ENCODE assay signal across 8 cellular contexts in genomic region chr20:1803216-1804128, GRCh38.
A peak's percentile ranks its signal among the peaks of the same experiment; 100 is the strongest.
DNase-seq lines count a peak whose midpoint lies in the region; TF ChIP-seq lines count a peak whose summit lies in the region.

No MANE protein-coding gene starts in this region.

- DNase-seq in AG09309 (ENCODE audit: low read depth) (no peak), GM19238 (ENCODE audit: insufficient read length, low spot score) (peak; percentile 50), NOMO-1 treated with dmso at 0.1 percent for 144 hours (lab: John Stamatoyannopoulos, UW; ENCODE audit: unreplicated experiment) (peak; percentile 87), brain microvascular endothelial cell (peak; percentile 36), iPS-NIHi11 (ENCODE audit: low spot score) (peak; percentile 74), SJCRH30 (no peak), NCI-H187 (lab: John Stamatoyannopoulos, UW) (no peak)

- H3K9me3 ChIP-seq in skeletal muscle satellite cell (replicated peaks; ENCODE audit: low read length) (no peaks in the 10 kb centered on the region), SJCRH30 (replicated peaks) (no peaks in the 10 kb centered on the region)

- H3K27ac ChIP-seq in brain microvascular endothelial cell (no peak overlapping the region), SJCRH30 (no peak overlapping the region)

- no peak for TF ChIP-seq CTCF in AG09309 (IDR thresholded peaks at IDR 0.05; ENCODE audit: control insufficient read depth, insufficient read depth, low read depth, low read length, missing control alignments)
- no peak for TF ChIP-seq CTCF in brain microvascular endothelial cell (IDR thresholded peaks at IDR 0.05; ENCODE audit: low read depth, low read length, missing control alignments)

- H3K4me2 ChIP-seq in skeletal muscle satellite cell (ENCODE audit: low read length), result peak overlapping the region; percentile 86

- H3K9ac ChIP-seq in skeletal muscle satellite cell (ENCODE audit: low read depth, low read length), result peak overlapping the region; percentile 83

- H3K36me3 ChIP-seq in brain microvascular endothelial cell (replicated peaks), result no peaks in the 10 kb centered on the region
- no peaks in the 10 kb centered on the region for H3K36me3 ChIP-seq in skeletal muscle satellite cell (ENCODE audit: insufficient read depth, low read length)
- no peaks in the 10 kb centered on the region for H3K36me3 ChIP-seq in SJCRH30

- H3K4me1 ChIP-seq in skeletal muscle satellite cell (ENCODE audit: control insufficient read depth, insufficient read depth, low read length) (peaks cover 19% of the 10 kb centered on the region), SJCRH30 (no peaks in the 10 kb centered on the region)

- H3K4me3 ChIP-seq in AG09309 (ENCODE audit: control insufficient read depth, low read depth, low read length) (peak overlapping the region; percentile 45), brain microvascular endothelial cell (ENCODE audit: low read depth, low read length) (peak overlapping the region; percentile 59), skeletal muscle satellite cell (ENCODE audit: low read length) (peak overlapping the region; percentile 73), SJCRH30 (no peak overlapping the region)

- H3K27me3 ChIP-seq in brain microvascular endothelial cell (replicated peaks) (no peaks in the 10 kb centered on the region), skeletal muscle satellite cell (ENCODE audit: control insufficient read depth, insufficient read depth, low read length) (peaks cover 3% of the 10 kb centered on the region), SJCRH30 (0 out of 2 replicates have a peak, but pooled peaks cover 3% of the 10 kb centered on the region)

- in situ Hi-C loops in brain microvascular endothelial cell (cut with HindIII; ENCODE audit: low pct_ligation_motif_present, low sequenced_read_pairs), result no loop called here

Comparison
In these comparisons a context has a peak if more than half of its experiments do, and no peak if none do; other contexts are left out.
1. DNase-seq: peak in GM19238 (single experiment), NOMO-1 treated with dmso at 0.1 percent for 144 hours (single experiment), brain microvascular endothelial cell (single experiment) and iPS-NIHi11 (single experiment); none in AG09309 (single experiment), SJCRH30 (0 of 2) and NCI-H187 (0 of 2).